Comparison of ENCODE assay signal across 8 cellular contexts in genomic region chr16:3094289-3095027, GRCh38. TPM values are rescaled to one million over a fixed set of nuclear protein-coding genes. Genes with fewer than 3 reads are reported as not detected.
A peak's percentile ranks its signal among the peaks of the same experiment; 100 is the strongest.
DNase-seq lines count a peak whose midpoint lies in the region; ATAC-seq, FAIRE-seq and TF ChIP-seq lines count a peak whose summit lies in the region.

No MANE protein-coding gene starts in this region.

- no peak for TF ChIP-seq POLR2A in A549 (IDR thresholded peaks at IDR 0.05; ENCODE audit: low read length)

- H3K4me3 ChIP-seq in A549 (no peak overlapping the region), hepatocyte (no peak overlapping the region)

- no peak for TF ChIP-seq EP300 in A549 (IDR thresholded peaks at IDR 0.05)

- peaks cover 6% of the 10 kb centered on the region for H3K27me3 ChIP-seq in hepatocyte

- no peak overlapping the region for H3K27ac ChIP-seq in A549
- H3K27ac ChIP-seq in hepatocyte = no peak overlapping the region

- peak in 1 of 2 experiments; percentile 38; a peak in 2 of 5 replicates for TF ChIP-seq RAD21 in A549 (conservative IDR thresholded peaks at IDR 0.05 in 1 of 2, IDR thresholded peaks at IDR 0.05 in 1 of 2)

- H3K9me3 ChIP-seq in A549 (no peaks in the 10 kb centered on the region), hepatocyte (ENCODE audit: low read depth) (no peaks in the 10 kb centered on the region)

- H3K4me2 ChIP-seq in A549 (no peak overlapping the region), hepatocyte (no peak overlapping the region)

- H4K20me1 ChIP-seq in hepatocyte (ENCODE audit: insufficient read depth, poor library complexity, severe bottlenecking) = no peaks in the 10 kb centered on the region

- TF ChIP-seq CTCF in A549 (IDR thresholded peaks at IDR 0.05) = peak; percentile 46
- TF ChIP-seq CTCF in hepatocyte (IDR thresholded peaks at IDR 0.05; ENCODE audit: poor library complexity) = peak; percentile 27

- no peak for FAIRE-seq in A549 (lab: Jason Lieb, UNC)

- POLR2A ChIA-PET in A549 (lab: Yijun Ruan, JAX) = no interaction called here

- WGBS in A549 (ENCODE audit: missing lambda C conversion rate) = 73% methylated on average over 21 of the region's 22 CpGs
- WGBS in hepatocyte (ENCODE audit: low lambda C conversion rate, missing lambda C conversion rate) = 90% methylated on average over 22 of the region's 22 CpGs

- H3K79me2 ChIP-seq in hepatocyte = no peaks in the 10 kb centered on the region

- peak in 1 of 2 experiments; percentile 45; a peak in 3 of 6 replicates for ATAC-seq in A549
- no peak for ATAC-seq in HG02885 (IDR thresholded peaks at IDR 0.05; ENCODE audit: poor library complexity, unreplicated experiment)
- ATAC-seq in HG03354 (IDR thresholded peaks at IDR 0.05; ENCODE audit: poor library complexity, severe bottlenecking, unreplicated experiment) = no peak

- CTCF ChIA-PET in A549 (lab: Yijun Ruan, JAX) = interaction anchor here (1.3 to 4.3 kb wide), 4 partner anchors 9 to 35 kb away, joined by 5 to 31 read pairs (median 5); no protein-coding TSS in a partner anchor

- H3K4me1 ChIP-seq in A549 (peaks cover 8% of the 10 kb centered on the region; the same call in 2 of the 3 replicates), hepatocyte (ENCODE audit: insufficient read depth) (no peaks in the 10 kb centered on the region)

- no peaks in the 10 kb centered on the region for H3K9me2 ChIP-seq in hepatocyte (replicated peaks; ENCODE audit: insufficient read depth)

- no peaks in the 10 kb centered on the region for H3K36me3 ChIP-seq in hepatocyte (replicated peaks; ENCODE audit: insufficient read depth, low read depth)

- no peak overlapping the region for H2AFZ ChIP-seq in hepatocyte

- DNase-seq in A549 (ENCODE audit: low read depth in 1 of 2, low spot score in 1 of 2) (peak in 1 of 2 experiments; percentile 69), ELR (ENCODE audit: low read depth) (peak; percentile 51), NCI-H187 treated with DMSO at 0.1 percent for 48 hours (lab: John Stamatoyannopoulos, UW) (peak; percentile 33), hepatocyte (ENCODE audit: low spot score) (no peak), superior temporal gyrus (ENCODE audit: extremely low spot score) (peak; percentile 21)
- peak; percentile 67 to 72 for DNase-seq in activated T-cell treated with anti-CD3 and anti-CD28 coated beads, Interleukin-2, amount 50 U/mL, for 48 hours

TF ChIP-seq in A549, 52 proteins besides CTCF, POLR2A, EP300 and RAD21:
- TF ChIP-seq FOSL2 (IDR thresholded peaks at IDR 0.05) (no peak), FOSL2 (CRISPR knock-in tag; IDR thresholded peaks at IDR 0.05) (no peak), KDM5A (IDR thresholded peaks at IDR 0.05) (no peak), RNF2 (IDR thresholded peaks at IDR 0.05; ENCODE audit: borderline replicate concordance, low read depth) (no peak), RFX5 (IDR thresholded peaks at IDR 0.05) (no peak), CBX8 (IDR thresholded peaks at IDR 0.05) (no peak), EHF (CRISPR knock-in tag; IDR thresholded peaks at IDR 0.05) (no peak), CBX2 (IDR thresholded peaks at IDR 0.05; ENCODE audit: borderline replicate concordance, low read depth) (no peak)
- TF ChIP-seq, protein P1, sequence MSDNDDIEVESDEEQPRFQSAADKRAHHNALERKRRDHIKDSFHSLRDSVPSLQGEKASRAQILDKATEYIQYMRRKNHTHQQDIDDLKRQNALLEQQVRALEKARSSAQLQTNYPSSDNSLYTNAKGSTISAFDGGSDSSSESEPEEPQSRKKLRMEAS (IDR thresholded peaks at IDR 0.05) = no peak

RNA-seq across cellular contexts. Expression of gene ZSCAN10, which starts 4.6 kb away (rescaled TPM):
- polyA plus RNA-seq in A549 (2011; rRNA removed) = 0.08 and 0.09 TPM in 2 replicates
- polyA plus RNA-seq in A549 (2012; cell fraction: cytosol; rRNA removed) = not detected in 2 replicates
- 0.12 TPM in 1 of 2 replicates, not detected in the other for polyA plus RNA-seq in A549 (2012; cell fraction: nucleus; rRNA removed)
- not detected in 3 replicates for polyA plus RNA-seq in A549 (2017; fragmentation: RNase III; extraction: RNeasy Plus Mini Kit Qiagen cat#74134 plus additional on column Dnase treatment)
- not detected in 2 replicates for polyA minus RNA-seq in A549 (2011; rRNA and poly(A)+ RNA removed)
- not detected in 2 replicates for total RNA-seq in hepatocyte
- polyA plus RNA-seq in hepatocyte = not detected in 2 replicates

RNA-seq across cellular contexts. Expression of gene ZNF205, which starts 17.9 kb away (rescaled TPM):
- polyA plus RNA-seq in A549 (2011; rRNA removed) (3.1 and 4.3 TPM in 2 replicates), A549 (2017; fragmentation: RNase III; extraction: RNeasy Plus Mini Kit Qiagen cat#74134 plus additional on column Dnase treatment) (8.5 to 9.6 TPM (median 9.2 TPM) in 3 replicates), hepatocyte (12.6 and 13.2 TPM in 2 replicates)
- 14.1 and 22.4 TPM in 2 replicates for polyA plus RNA-seq in A549 (2012; cell fraction: cytosol; rRNA removed)
- 19.0 and 35.0 TPM in 2 replicates for polyA plus RNA-seq in A549 (2012; cell fraction: nucleus; rRNA removed)
- polyA minus RNA-seq in A549 (2011; rRNA and poly(A)+ RNA removed) = 2.6 and 3.3 TPM in 2 replicates
- 10.0 and 12.3 TPM in 2 replicates for total RNA-seq in hepatocyte

RNA-seq across cellular contexts. Expression of gene IL32, which starts 29.0 kb away (rescaled TPM):
- polyA plus RNA-seq in A549 (2011; rRNA removed) (8.9 and 12.4 TPM in 2 replicates), A549 (2017; fragmentation: RNase III; extraction: RNeasy Plus Mini Kit Qiagen cat#74134 plus additional on column Dnase treatment) (18.8 to 32.0 TPM (median 20.2 TPM) in 3 replicates), hepatocyte (124 and 131 TPM in 2 replicates)
- polyA plus RNA-seq in A549 (2012; cell fraction: cytosol; rRNA removed) = 12.0 and 13.2 TPM in 2 replicates
- 12.0 and 15.8 TPM in 2 replicates for polyA plus RNA-seq in A549 (2012; cell fraction: nucleus; rRNA removed)
- polyA minus RNA-seq in A549 (2011; rRNA and poly(A)+ RNA removed) = 4.7 and 8.6 TPM in 2 replicates
- total RNA-seq in hepatocyte = 82.0 and 110 TPM in 2 replicates

RNA-seq across cellular contexts. Expression of gene ZNF213, which starts 40.4 kb away (rescaled TPM):
- polyA plus RNA-seq in A549 (2011; rRNA removed) = 0.72 and 1.8 TPM in 2 replicates
- 0.79 and 1.8 TPM in 2 replicates for polyA plus RNA-seq in A549 (2012; cell fraction: cytosol; rRNA removed)
- 2.2 and 2.3 TPM in 2 replicates for polyA plus RNA-seq in A549 (2012; cell fraction: nucleus; rRNA removed)
- polyA plus RNA-seq in A549 (2017; fragmentation: RNase III; extraction: RNeasy Plus Mini Kit Qiagen cat#74134 plus additional on column Dnase treatment) = 5.9 to 6.2 TPM (median 6.1 TPM) in 3 replicates
- polyA minus RNA-seq in A549 (2011; rRNA and poly(A)+ RNA removed) = 2.4 and 3.4 TPM in 2 replicates
- 3.4 and 3.8 TPM in 2 replicates for total RNA-seq in hepatocyte
- 4.0 and 6.0 TPM in 2 replicates for polyA plus RNA-seq in hepatocyte

RNA-seq across cellular contexts. Expression of gene MMP25, which starts 48.1 kb away (rescaled TPM):
- 0.03 and 0.04 TPM in 2 replicates for polyA plus RNA-seq in A549 (2011; rRNA removed)
- polyA plus RNA-seq in A549 (2012; cell fraction: cytosol; rRNA removed) = 0.24 and 0.31 TPM in 2 replicates
- polyA plus RNA-seq in A549 (2012; cell fraction: nucleus; rRNA removed) = 0.71 and 1.0 TPM in 2 replicates
- 0.25 to 0.31 TPM (median 0.25 TPM) in 3 replicates for polyA plus RNA-seq in A549 (2017; fragmentation: RNase III; extraction: RNeasy Plus Mini Kit Qiagen cat#74134 plus additional on column Dnase treatment)
- 0.05 and 0.17 TPM in 2 replicates for polyA minus RNA-seq in A549 (2011; rRNA and poly(A)+ RNA removed)
- 0.60 TPM in 1 of 2 replicates, not detected in the other for total RNA-seq in hepatocyte
- polyA plus RNA-seq in hepatocyte = 6.3 and 8.7 TPM in 2 replicates
